ENCODE assay signal across 1 cellular context in genomic region chr10:11555556-11555955, GRCh38.
TF ChIP-seq lines count a peak whose summit lies in the region.

No MANE protein-coding gene starts in this region.

TF ChIP-seq in HCT116, 20 proteins besides CTCF, POLR2A, EP300 and RAD21 (continued from another document):
- TF ChIP-seq EZH2phosphoT487 (IDR thresholded peaks at IDR 0.05; ENCODE audit: borderline replicate concordance), result no peak
- peak; percentile 58; the same call in 1 of the 2 replicates for TF ChIP-seq CBX3 (IDR thresholded peaks at IDR 0.05; ENCODE audit: low read depth)
- no peak for TF ChIP-seq ATF3 (IDR thresholded peaks at IDR 0.05)
- TF ChIP-seq, protein P1, sequence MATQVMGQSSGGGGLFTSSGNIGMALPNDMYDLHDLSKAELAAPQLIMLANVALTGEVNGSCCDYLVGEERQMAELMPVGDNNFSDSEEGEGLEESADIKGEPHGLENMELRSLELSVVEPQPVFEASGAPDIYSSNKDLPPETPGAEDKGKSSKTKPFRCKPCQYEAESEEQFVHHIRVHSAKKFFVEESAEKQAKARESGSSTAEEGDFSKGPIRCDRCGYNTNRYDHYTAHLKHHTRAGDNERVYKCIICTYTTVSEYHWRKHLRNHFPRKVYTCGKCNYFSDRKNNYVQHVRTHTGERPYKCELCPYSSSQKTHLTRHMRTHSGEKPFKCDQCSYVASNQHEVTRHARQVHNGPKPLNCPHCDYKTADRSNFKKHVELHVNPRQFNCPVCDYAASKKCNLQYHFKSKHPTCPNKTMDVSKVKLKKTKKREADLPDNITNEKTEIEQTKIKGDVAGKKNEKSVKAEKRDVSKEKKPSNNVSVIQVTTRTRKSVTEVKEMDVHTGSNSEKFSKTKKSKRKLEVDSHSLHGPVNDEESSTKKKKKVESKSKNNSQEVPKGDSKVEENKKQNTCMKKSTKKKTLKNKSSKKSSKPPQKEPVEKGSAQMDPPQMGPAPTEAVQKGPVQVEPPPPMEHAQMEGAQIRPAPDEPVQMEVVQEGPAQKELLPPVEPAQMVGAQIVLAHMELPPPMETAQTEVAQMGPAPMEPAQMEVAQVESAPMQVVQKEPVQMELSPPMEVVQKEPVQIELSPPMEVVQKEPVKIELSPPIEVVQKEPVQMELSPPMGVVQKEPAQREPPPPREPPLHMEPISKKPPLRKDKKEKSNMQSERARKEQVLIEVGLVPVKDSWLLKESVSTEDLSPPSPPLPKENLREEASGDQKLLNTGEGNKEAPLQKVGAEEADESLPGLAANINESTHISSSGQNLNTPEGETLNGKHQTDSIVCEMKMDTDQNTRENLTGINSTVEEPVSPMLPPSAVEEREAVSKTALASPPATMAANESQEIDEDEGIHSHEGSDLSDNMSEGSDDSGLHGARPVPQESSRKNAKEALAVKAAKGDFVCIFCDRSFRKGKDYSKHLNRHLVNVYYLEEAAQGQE (IDR thresholded peaks at IDR 0.05; ENCODE audit: low read depth), result no peak
- TF ChIP-seq POLR2AphosphoS5 (IDR thresholded peaks at IDR 0.05; ENCODE audit: low read depth, low read length), result no peak
- no peak for TF ChIP-seq ELF1 (IDR thresholded peaks at IDR 0.05; ENCODE audit: borderline replicate concordance, low read depth)
TF ChIP-seq in HCT116: peak in this region for 1.
